8 cellular contexts compared by ENCODE assay signal in the genomic region with DNA sequence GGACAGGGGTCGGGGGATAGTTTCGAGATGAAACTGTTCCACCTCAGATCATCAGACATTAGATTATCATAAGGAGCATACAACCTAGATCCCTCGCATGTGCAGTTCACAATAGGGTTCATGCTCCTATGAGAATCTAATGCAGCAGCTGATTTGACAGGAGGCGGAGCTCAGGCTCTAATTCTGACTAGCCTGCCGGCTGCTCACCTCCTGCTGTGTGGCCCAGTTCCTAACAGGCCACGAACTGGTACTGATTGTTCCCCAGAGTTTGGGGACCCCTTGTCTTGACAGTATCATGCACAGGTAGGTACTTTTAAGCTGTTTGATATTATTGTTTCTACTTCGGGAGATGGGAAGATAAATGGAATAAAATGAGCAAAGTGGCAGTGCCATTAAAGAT.
A peak's percentile ranks its signal among the peaks of the same experiment; 100 is the strongest.
DNase-seq lines count a peak whose midpoint lies in the region; ATAC-seq and TF ChIP-seq lines count a peak whose summit lies in the region.

No MANE protein-coding gene starts in this region.

- no peak for DNase-seq in activated T-cell treated with anti-CD3 and anti-CD28 coated beads, Interleukin-2, amount 50 U/mL, for 4 hours
- DNase-seq in activated T-cell treated with anti-CD3 and anti-CD28 coated beads for 4 hours, result no peak
- peak in 1 of 2 donors; percentile 12 for DNase-seq in stimulated activated naive CD8-positive, alpha-beta T cell treated with anti-CD3 and anti-CD28 coated beads, Interleukin-15, amount 100 ng/mL, for 72 hours
- DNase-seq in anterior cingulate cortex (lab: John Stamatoyannopoulos, UW), result no peak
- DNase-seq in left cardiac atrium, result no peak

- peaks cover 14% of the 10 kb centered on the region for H3K36me3 ChIP-seq in SU-DHL-6 (ENCODE audit: low read length)

- H2AFZ ChIP-seq in SU-DHL-6 (ENCODE audit: low read depth, low read length, severe bottlenecking), result no peak overlapping the region

- ATAC-seq in activated T-cell treated with anti-CD3 and anti-CD28 coated beads, Interleukin-2, amount 50 U/mL, for 4 hours, result peak; percentile 17 to 42
- peak; percentile 46 for ATAC-seq in HG02938 (IDR thresholded peaks at IDR 0.05; ENCODE audit: unreplicated experiment)
- ATAC-seq in stimulated activated naive CD8-positive, alpha-beta T cell treated with anti-CD3 and anti-CD28 coated beads, Interleukin-15, amount 100 ng/mL, for 72 hours, result peak; percentile 67
- no peak for ATAC-seq in esophagus mucosa
- no peak for ATAC-seq in left cardiac atrium

- peak overlapping the region; percentile 85 for H3K27ac ChIP-seq in SU-DHL-6 (ENCODE audit: low read depth, low read length)

- intact Hi-C loops in left cardiac atrium (cut with DNase I), result no loop called here

- peak overlapping the region; percentile 14 for H3K4me3 ChIP-seq in SU-DHL-6 (ENCODE audit: insufficient read depth, low read length, poor library complexity, severe bottlenecking)

- H3K27me3 Mint-ChIP-seq in activated T-cell treated with anti-CD3 and anti-CD28 coated beads, Interleukin-2, amount 50 U/mL, for 4 hours (ENCODE audit: low read depth), result no peaks in the 10 kb centered on the region
- H3K27me3 Mint-ChIP-seq in stimulated activated naive CD8-positive, alpha-beta T cell treated with anti-CD3 and anti-CD28 coated beads, Interleukin-15, amount 100 ng/mL, for 72 hours, result no peaks in the 10 kb centered on the region

- peaks cover 42% of the 10 kb centered on the region for H3K36me3 Mint-ChIP-seq in activated T-cell treated with anti-CD3 and anti-CD28 coated beads, Interleukin-2, amount 50 U/mL, for 4 hours (ENCODE audit: insufficient read depth)

- H3K4me3 Mint-ChIP-seq in activated T-cell treated with anti-CD3 and anti-CD28 coated beads, Interleukin-2, amount 50 U/mL, for 4 hours, result peak overlapping the region; percentile 72
- peak overlapping the region; percentile 81 to 87 for H3K4me3 Mint-ChIP-seq in stimulated activated naive CD8-positive, alpha-beta T cell treated with anti-CD3 and anti-CD28 coated beads, Interleukin-15, amount 100 ng/mL, for 72 hours

- peak overlapping the region; percentile 20 to 84 for H3K27ac Mint-ChIP-seq in stimulated activated naive CD8-positive, alpha-beta T cell treated with anti-CD3 and anti-CD28 coated beads, Interleukin-15, amount 100 ng/mL, for 72 hours

- no peaks in the 10 kb centered on the region for H4K20me1 ChIP-seq in SU-DHL-6 (ENCODE audit: low read depth, low read length)

- peaks cover 45% of the 10 kb centered on the region for H3K4me1 Mint-ChIP-seq in activated T-cell treated with anti-CD3 and anti-CD28 coated beads, Interleukin-2, amount 50 U/mL, for 4 hours (ENCODE audit: low read depth)
- H3K4me1 Mint-ChIP-seq in stimulated activated naive CD8-positive, alpha-beta T cell treated with anti-CD3 and anti-CD28 coated beads, Interleukin-15, amount 100 ng/mL, for 72 hours, result peaks cover 36% of the 10 kb centered on the region

- H3F3A ChIP-seq in SU-DHL-6 (ENCODE audit: insufficient read depth), result peaks cover 68% of the 10 kb centered on the region

- no peaks in the 10 kb centered on the region for H3K9me2 ChIP-seq in SU-DHL-6 (replicated peaks; ENCODE audit: insufficient read depth, low read length)

- H3K79me2 ChIP-seq in SU-DHL-6 (ENCODE audit: insufficient read depth, low read length), result peaks cover 49% of the 10 kb centered on the region

- H3K9me3 Mint-ChIP-seq in activated T-cell treated with anti-CD3 and anti-CD28 coated beads, Interleukin-2, amount 50 U/mL, for 4 hours, result no peaks in the 10 kb centered on the region
- H3K9me3 Mint-ChIP-seq in stimulated activated naive CD8-positive, alpha-beta T cell treated with anti-CD3 and anti-CD28 coated beads, Interleukin-15, amount 100 ng/mL, for 72 hours, result peaks cover 0 to 8% of the 10 kb centered on the region in 2 donors

- H3K9ac ChIP-seq in SU-DHL-6 (ENCODE audit: low read length), result peak overlapping the region; percentile 40

- H3K4me2 ChIP-seq in SU-DHL-6 (ENCODE audit: low read depth, low read length, poor library complexity, severe bottlenecking), result peak overlapping the region; percentile 50

- no peaks in the 10 kb centered on the region for H3K9me3 ChIP-seq in SU-DHL-6 (ENCODE audit: insufficient read depth, low read length)

- H3K27me3 ChIP-seq in SU-DHL-6 (ENCODE audit: low read length), result no peaks in the 10 kb centered on the region

- TF ChIP-seq CTCF in SU-DHL-6 (IDR thresholded peaks at IDR 0.05; ENCODE audit: insufficient read depth, low read length, poor library complexity, severe bottlenecking), result no peak

Comparison
In these comparisons a context has a peak if more than half of its experiments do, and no peak if none do; other contexts are left out.
1. ATAC-seq: peak in activated T-cell treated with anti-CD3 and anti-CD28 coated beads, Interleukin-2, amount 50 U/mL, for 4 hours (2 of 2), HG02938 (single experiment) and stimulated activated naive CD8-positive, alpha-beta T cell treated with anti-CD3 and anti-CD28 coated beads, Interleukin-15, amount 100 ng/mL, for 72 hours (single experiment); none in esophagus mucosa (single experiment) and left cardiac atrium (0 of 2).